In genomic region chr14:68462683-68463082, GRCh38 we compare ENCODE assay signal across 19 cellular contexts.
DNase-seq lines count a peak whose midpoint lies in the region; ATAC-seq, FAIRE-seq and TF ChIP-seq lines count a peak whose summit lies in the region.
"Had no signal": no experiment of that assay in that cellular context is flagged by ENCODE, and none has a peak within 500 bp of the region (broad histone marks: within the 10 kb centered on the region; RNA-seq: fewer than 3 reads in every experiment).

No MANE protein-coding gene starts in this region.

- TF ChIP-seq EP300 in HepG2 (IDR thresholded peaks at IDR 0.05; ENCODE audit: low read depth in 2 of 2, low read length in 2 of 2): no peak
- no peak for TF ChIP-seq EP300 in HepG2 (CRISPR knock-in tag; IDR thresholded peaks at IDR 0.05; ENCODE audit: borderline replicate concordance)

- ATAC-seq in HepG2 (no peak), right lobe of liver (no peak), GM21381 (IDR thresholded peaks at IDR 0.05; ENCODE audit: unreplicated experiment) (no peak), HG03280 (IDR thresholded peaks at IDR 0.05; ENCODE audit: unreplicated experiment) (no peak)

- POLR2A ChIA-PET in HepG2 (lab: Yijun Ruan, JAX): no interaction called here

- no peaks in the 10 kb centered on the region for H3K9me3 Mint-ChIP-seq in astrocyte (ENCODE audit: unreplicated experiment)
- H3K9me3 Mint-ChIP-seq: activated naive CD4-positive, alpha-beta T cell treated with anti-CD3 and anti-CD28 coated beads, Interleukin-2, amount 50 U/mL, for 72 hours had no signal

- BruUV-seq in HepG2 (replicated peaks; lab: Mats Ljungman, UMichigan): no TSS peak

- intact Hi-C loops in HepG2 (cut with micrococcal nuclease; ENCODE audit: unreplicated experiment): loop anchor here (5.0 to 10.0 kb wide), 5 partner anchors 60 to 352 kb away; no protein-coding TSS in a partner anchor
- intact Hi-C loops in right lobe of liver (cut with DNase I): no loop called here

- in situ Hi-C loops in HepG2 (cut with HindIII; ENCODE audit: extremely low pct_ligation_motif_present, low pct_unique_long_range_greater_than_20kb): no loop called here

- no peak overlapping the region for H3K9ac ChIP-seq in HepG2 (ENCODE audit: insufficient read depth, low read depth, low read length)
- H3K9ac ChIP-seq in astrocyte (ENCODE audit: low read length): no peak overlapping the region
- H3K9ac ChIP-seq: parathyroid adenoma had no signal

- CTCF ChIA-PET in HepG2 (lab: Yijun Ruan, JAX; ENCODE audit: low intra/inter-chr PET ratio, low total read pairs): no interaction called here

- H3K79me2 ChIP-seq in HepG2 (ENCODE audit: insufficient read depth, low read length) (no peaks in the 10 kb centered on the region), astrocyte (ENCODE audit: insufficient read depth, low read length) (no peaks in the 10 kb centered on the region)
- H3K79me2 ChIP-seq: parathyroid adenoma had no signal

- H4K20me1 ChIP-seq in HepG2 (ENCODE audit: insufficient read depth, low read length) (no peaks in the 10 kb centered on the region), astrocyte (ENCODE audit: insufficient read depth, low read length) (no peaks in the 10 kb centered on the region)

- H3K4me1 ChIP-seq in HepG2 (ENCODE audit: insufficient read depth, low read length): peaks cover 44% of the 10 kb centered on the region
- peaks cover 0 to 27% (median 5%) of the 10 kb centered on the region in 4 donors for H3K4me1 ChIP-seq in right lobe of liver
- peaks cover 30% of the 10 kb centered on the region for H3K4me1 ChIP-seq in astrocyte (ENCODE audit: insufficient read depth, low read length)
- no peaks in the 10 kb centered on the region for H3K4me1 ChIP-seq in BE2C

- 93% methylated on average over 1 of the region's 1 CpG for WGBS in HepG2 (ENCODE audit: low lambda C conversion rate)
- 100% methylated on average over 1 of the region's 1 CpG for WGBS in right lobe of liver (ENCODE audit: insufficient coverage, low coverage, low lambda C conversion rate, missing lambda C conversion rate)

- H3K9me3 ChIP-seq in HepG2 (ENCODE audit: low read length) (no peaks in the 10 kb centered on the region), right lobe of liver (no peaks in the 10 kb centered on the region), astrocyte (ENCODE audit: insufficient read depth, low read depth, low read length) (no peaks in the 10 kb centered on the region), BE2C (no peaks in the 10 kb centered on the region)
- H3K9me3 ChIP-seq: Caco-2 had no signal

- H3K27me3 Mint-ChIP-seq in astrocyte (ENCODE audit: low read depth, unreplicated experiment): no peaks in the 10 kb centered on the region

- H3K36me3 Mint-ChIP-seq in astrocyte (ENCODE audit: low read depth, unreplicated experiment): no peaks in the 10 kb centered on the region
- H3K36me3 Mint-ChIP-seq: activated naive CD4-positive, alpha-beta T cell treated with anti-CD3 and anti-CD28 coated beads, Interleukin-2, amount 50 U/mL, for 72 hours had no signal

- H3K27me3 ChIP-seq in HepG2 (ENCODE audit: control insufficient read depth in 1 of 2, insufficient read depth in 2 of 2, low read length in 2 of 2): no peaks in the 10 kb centered on the region
- no peaks in the 10 kb centered on the region for H3K27me3 ChIP-seq in right lobe of liver
- H3K27me3 ChIP-seq in astrocyte (ENCODE audit: insufficient read depth, low read length): no peaks in the 10 kb centered on the region
- H3K27me3 ChIP-seq in BE2C: no peaks in the 10 kb centered on the region

- DNase-seq in HepG2 (ENCODE audit: low spot score): no peak
- DNase-seq in right lobe of liver: no peak
- no peak for DNase-seq in astrocyte (ENCODE audit: low read depth)
- peak; percentile 88 for DNase-seq in iris pigment epithelial cell (ENCODE audit: low read depth)
- no peak for DNase-seq in BE2C
- no peak for DNase-seq in NCI-H146 (lab: John Stamatoyannopoulos, UW)
- DNase-seq: activated CD4-positive, alpha-beta T cell treated with anti-CD3 and anti-CD28 coated beads for 48 hours; activated T-cell treated with anti-CD3 and anti-CD28 coated beads for 4 hours; Caco-2; GF-D8; kidney glomerular epithelial cell; SHP77 treated with DMSO at 0.1 percent for 48 hours; substantia nigra; T-helper 9 cell had no signal

- H3K4me3 Mint-ChIP-seq in astrocyte (ENCODE audit: unreplicated experiment): no peak overlapping the region

- no peak overlapping the region for H3K4me3 ChIP-seq in HepG2 (replicated peaks in 1 of 3; ENCODE audit: insufficient read depth in 1 of 3, low read depth in 2 of 3, low read length in 3 of 3)
- no peak overlapping the region for H3K4me3 ChIP-seq in right lobe of liver
- no peak overlapping the region for H3K4me3 ChIP-seq in astrocyte (ENCODE audit: insufficient read depth, low read depth, low read length)
- H3K4me3 ChIP-seq in BE2C (ENCODE audit: low read depth, low read length): no peak overlapping the region

- FAIRE-seq in HepG2 (lab: Jason Lieb, UNC): no peak
- FAIRE-seq in astrocyte (lab: Jason Lieb, UNC): no peak
- FAIRE-seq: GM19239 had no signal

- no peaks in the 10 kb centered on the region for H3K36me3 ChIP-seq in HepG2 (replicated peaks in 1 of 2; ENCODE audit: control insufficient read depth in 1 of 2, insufficient read depth in 2 of 2, low read length in 2 of 2)
- H3K36me3 ChIP-seq in right lobe of liver: no peaks in the 10 kb centered on the region
- H3K36me3 ChIP-seq in astrocyte (ENCODE audit: insufficient read depth, low read length): no peaks in the 10 kb centered on the region
- no peaks in the 10 kb centered on the region for H3K36me3 ChIP-seq in BE2C

- no peak overlapping the region for H3K4me2 ChIP-seq in HepG2 (ENCODE audit: low read depth, low read length)
- H3K4me2 ChIP-seq in astrocyte (ENCODE audit: low read length): no peak overlapping the region

- TF ChIP-seq CTCF in HepG2 (CRISPR knock-in tag; IDR thresholded peaks at IDR 0.05): no peak
- peak in 1 of 4 donors; percentile 19 for TF ChIP-seq CTCF in right lobe of liver (IDR thresholded peaks at IDR 0.05)
- TF ChIP-seq CTCF in astrocyte (IDR thresholded peaks at IDR 0.05; ENCODE audit: insufficient read depth, low read depth, low read length): peak; percentile 37
- no peak for TF ChIP-seq CTCF in BE2C (IDR thresholded peaks at IDR 0.05; ENCODE audit: low read depth, low read length)

- H3K4me1 Mint-ChIP-seq in astrocyte (ENCODE audit: low read depth, unreplicated experiment): peaks cover 38% of the 10 kb centered on the region

- TF ChIP-seq POLR2A in HepG2 (IDR thresholded peaks at IDR 0.05; ENCODE audit: insufficient read depth in 1 of 2, low read depth in 2 of 2, low read length in 2 of 2) (no peak), right lobe of liver (IDR thresholded peaks at IDR 0.05) (no peak)

- H3K27ac Mint-ChIP-seq in astrocyte (ENCODE audit: unreplicated experiment): peak overlapping the region; percentile 59
- H3K27ac Mint-ChIP-seq: activated naive CD4-positive, alpha-beta T cell treated with anti-CD3 and anti-CD28 coated beads, Interleukin-2, amount 50 U/mL, for 72 hours had no signal

- H2AFZ ChIP-seq in HepG2 (ENCODE audit: low read length): no peak overlapping the region
- no peak overlapping the region for H2AFZ ChIP-seq in astrocyte (ENCODE audit: low read depth, low read length)
- H2AFZ ChIP-seq: parathyroid adenoma had no signal

- TF ChIP-seq RAD21 in HepG2 (CRISPR knock-in tag; IDR thresholded peaks at IDR 0.05): no peak

- H3K27ac ChIP-seq in HepG2 (ENCODE audit: extremely low read length, insufficient read depth, low read length) (no peak overlapping the region), right lobe of liver (no peak overlapping the region), astrocyte (ENCODE audit: low read depth, low read length) (no peak overlapping the region)
- H3K27ac ChIP-seq: parathyroid adenoma had no signal

TF ChIP-seq in HepG2, 621 proteins besides CTCF, POLR2A, EP300 and RAD21:
- no peak for TF ChIP-seq KLF16 (CRISPR knock-in tag; IDR thresholded peaks at IDR 0.05)
- no peak for TF ChIP-seq ZNF782 (CRISPR knock-in tag; IDR thresholded peaks at IDR 0.05; ENCODE audit: borderline replicate concordance)
- peak; percentile 76 for TF ChIP-seq TEAD3 (CRISPR knock-in tag; optimal IDR thresholded peaks at IDR 0.05; ENCODE audit: borderline replicate concordance)
- TF ChIP-seq ZUFSP (CRISPR knock-in tag; IDR thresholded peaks at IDR 0.05; ENCODE audit: borderline replicate concordance): no peak
- TF ChIP-seq HMG20B (CRISPR knock-in tag; conservative IDR thresholded peaks at IDR 0.05): no peak
- no peak for TF ChIP-seq NFE2L2 (IDR thresholded peaks at IDR 0.05; ENCODE audit: low read length)
